10 cellular contexts compared by ENCODE assay signal in genomic region chr1:187261637-187262036, GRCh38.
DNase-seq lines count a peak whose midpoint lies in the region; ATAC-seq and TF ChIP-seq lines count a peak whose summit lies in the region.
"Had no signal": no experiment of that assay in that cellular context is flagged by ENCODE, and none has a peak within 500 bp of the region (broad histone marks: within the 10 kb centered on the region; RNA-seq: fewer than 3 reads in every experiment).

No MANE protein-coding gene starts in this region.

- H3K4me1 ChIP-seq in foreskin keratinocyte, result peaks cover 9% of the 10 kb centered on the region

- intact Hi-C loops in posterior vena cava (cut with DNase I), result no loop called here

- peak; percentile 36 for DNase-seq in COLO668 (lab: John Stamatoyannopoulos, UW; ENCODE audit: unreplicated experiment)
- peak; percentile 96 for DNase-seq in NCI-H1105 (lab: John Stamatoyannopoulos, UW)
- peak; percentile 88 for DNase-seq in NCI-H748 treated with DMSO at 0.1 percent for 48 hours (lab: John Stamatoyannopoulos, UW)
- DNase-seq in kidney tubule cell (ENCODE audit: low spot score), result peak; percentile 2
- DNase-seq in posterior vena cava (ENCODE audit: low spot score), result no peak
- DNase-seq in foreskin keratinocyte, result no peak
- DNase-seq in NCI-H526 treated with DMSO at 0.1 percent for 48 hours (lab: John Stamatoyannopoulos, UW), result no peak
- DNase-seq: naive B cell, SW 1271 had no signal

- H3K27ac ChIP-seq in foreskin keratinocyte, result no peak overlapping the region

- no peak for TF ChIP-seq CTCF in foreskin keratinocyte (conservative IDR thresholded peaks at IDR 0.05)

- ATAC-seq in GM19452 (IDR thresholded peaks at IDR 0.05; ENCODE audit: unreplicated experiment) (no peak), foreskin keratinocyte (no peak)

- no peaks in the 10 kb centered on the region for H3K27me3 ChIP-seq in foreskin keratinocyte

Comparison
In these comparisons a context has a peak if more than half of its experiments do, and no peak if none do; other contexts are left out.
1. DNase-seq: peak in COLO668 (single experiment), NCI-H1105 (single experiment), NCI-H748 treated with DMSO at 0.1 percent for 48 hours (single experiment) and kidney tubule cell (single experiment); none in posterior vena cava (single experiment), foreskin keratinocyte (0 of 2) and NCI-H526 treated with DMSO at 0.1 percent for 48 hours (single experiment).